9 cellular contexts compared by ENCODE assay signal in the genomic region with DNA sequence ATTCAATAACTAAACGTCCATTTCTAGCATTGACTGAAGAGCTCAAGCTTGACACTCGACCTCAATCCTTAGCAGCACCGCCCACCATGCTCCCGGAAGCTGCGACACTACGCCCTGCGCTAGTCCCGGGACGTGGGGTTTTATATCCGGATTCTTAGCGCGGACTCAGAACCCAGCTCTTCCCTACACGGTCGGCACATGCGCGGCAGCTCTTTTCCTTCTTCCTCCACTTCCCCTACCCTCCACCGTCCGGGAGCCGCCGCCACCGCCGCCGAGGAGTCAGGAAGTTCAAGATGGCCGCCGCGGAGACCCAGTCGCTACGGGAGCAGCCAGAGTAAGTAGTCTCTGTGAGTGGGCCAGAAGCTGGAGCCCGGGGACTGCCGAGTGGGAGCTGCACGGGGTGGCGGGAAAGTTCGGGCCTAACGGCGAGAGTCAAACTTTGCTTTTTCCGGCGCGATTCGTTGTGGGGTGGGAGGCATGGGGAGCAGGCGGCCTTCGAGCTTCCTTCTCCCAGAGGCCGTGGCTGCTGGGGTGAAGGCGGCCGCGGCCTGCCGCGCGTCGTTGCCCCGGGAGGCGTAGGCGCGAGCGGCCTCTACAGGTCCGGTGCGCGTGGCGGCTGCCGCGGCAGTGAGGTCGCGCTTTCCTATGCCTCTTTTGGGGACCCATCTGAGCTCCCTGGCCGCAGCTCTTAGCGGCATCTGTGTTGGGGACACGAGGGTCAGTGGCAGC. TPM values are rescaled to one million over a fixed set of nuclear protein-coding genes. Genes with fewer than 3 reads are reported as not detected.
A peak's percentile ranks its signal among the peaks of the same experiment; 100 is the strongest.
DNase-seq lines count a peak whose midpoint lies in the region; ATAC-seq, FAIRE-seq and TF ChIP-seq lines count a peak whose summit lies in the region.
"Had no signal": no experiment of that assay in that cellular context is flagged by ENCODE, and none has a peak within 500 bp of the region (broad histone marks: within the 10 kb centered on the region; RNA-seq: fewer than 3 reads in every experiment).

No MANE protein-coding gene starts in this region.

- FAIRE-seq in kidney (lab: Jason Lieb, UNC), result peak; percentile 83

- peak overlapping the region; percentile 80 to 90 for H3K4me3 ChIP-seq in kidney (ENCODE audit: low read length in 2 of 2)

- peak overlapping the region; percentile 91 to 96 for H3K9ac ChIP-seq in kidney (ENCODE audit: low read length in 2 of 2)

- H3K27ac ChIP-seq in kidney (ENCODE audit: low read depth in 2 of 2, low read length in 2 of 2), result peak overlapping the region; percentile 97 to 99

- no peaks in the 10 kb centered on the region for H3K36me3 ChIP-seq in kidney (ENCODE audit: control insufficient read depth in 1 of 2, insufficient read depth in 2 of 2, low read length in 2 of 2)

- H3K27ac Mint-ChIP-seq in chondrocyte (ENCODE audit: unreplicated experiment), result peak overlapping the region; percentile 99

- DNase-seq in Ammon's horn (ENCODE audit: low spot score), result peak; percentile 98
- DNase-seq in NCI-H446 treated with DMSO at 0.1 percent for 48 hours (lab: John Stamatoyannopoulos, UW), result peak; percentile 95
- peak; percentile 76 to 83 for DNase-seq in activated CD4-positive, alpha-beta T cell treated with anti-CD3 and anti-CD28 coated beads for 24 hours (ENCODE audit: low read depth in 2 of 2)
- DNase-seq in chondrocyte (ENCODE audit: low spot score), result peak; percentile 98
- peak; percentile 98 for DNase-seq in kidney
- peak; percentile 65 to 78 for DNase-seq in stimulated activated CD4-positive, alpha-beta T cell treated with anti-CD3 and anti-CD28 coated beads, Interleukin-15, amount 100 ng/mL, for 1 hour (ENCODE audit: low read depth in 1 of 2, low spot score in 1 of 2)

- ATAC-seq in GM19035 (IDR thresholded peaks at IDR 0.05; ENCODE audit: unreplicated experiment) (peak; percentile 66), HG03378 (IDR thresholded peaks at IDR 0.05; ENCODE audit: unreplicated experiment) (peak; percentile 51)

- H3K4me1 ChIP-seq in kidney (ENCODE audit: control insufficient read depth in 1 of 2, insufficient read depth in 1 of 2, low read depth in 1 of 2, low read length in 2 of 2), result peaks cover 18 to 23% of the 10 kb centered on the region in 2 donors

- H3K9me3 Mint-ChIP-seq in chondrocyte (ENCODE audit: low read depth), result no peaks in the 10 kb centered on the region

- TF ChIP-seq CTCF in chondrocyte (IDR thresholded peaks at IDR 0.05) (peak; percentile 72), kidney (IDR thresholded peaks at IDR 0.05; ENCODE audit: borderline replicate concordance, extremely low read depth, insufficient read depth) (peak; percentile 35)

- H3K4me1 Mint-ChIP-seq in chondrocyte (ENCODE audit: low read depth), result peaks cover 62% of the 10 kb centered on the region

- no peaks in the 10 kb centered on the region for H3K36me3 Mint-ChIP-seq in chondrocyte (ENCODE audit: low read depth)

- H3K27me3 Mint-ChIP-seq in chondrocyte (ENCODE audit: low read depth), result no peaks in the 10 kb centered on the region

- H3K4me3 Mint-ChIP-seq in chondrocyte (ENCODE audit: unreplicated experiment), result peak overlapping the region; percentile 95

- no peaks in the 10 kb centered on the region for H3K9me3 ChIP-seq in kidney (ENCODE audit: control insufficient read depth in 1 of 2, low read length in 2 of 2)

- intact Hi-C loops in kidney (cut with DNase I), result no loop called here

RNA-seq across cellular contexts. Expression of a gene that starts 57.6 kb away (rescaled TPM):
- total RNA-seq in chondrocyte, result not detected in 3 replicates
- total RNA-seq in kidney, result not detected
- 0.56 TPM for polyA plus RNA-seq in kidney (ENCODE audit: insufficient read depth, low read depth, low replicate concordance)
- total RNA-seq: subcutaneous adipose tissue had no signal

Comparison
In these comparisons a context has a peak if more than half of its experiments do, and no peak if none do; other contexts are left out.
1. Peak in every context shown above with its lines: DNase-seq, ATAC-seq, H3K4me3 ChIP-seq and H3K27ac ChIP-seq.